Comparison of ENCODE assay signal across 1 cellular context in genomic region chr11:77589521-77590193, GRCh38.
TF ChIP-seq lines count a peak whose summit lies in the region.

Gene AQP11 (plus strand): TSS chr11:77589953. CDS start chr11:77589993, 40 bp downstream.

TF ChIP-seq in HepG2, 621 proteins besides CTCF, POLR2A, EP300 and RAD21 (continued from another document and continues in another):
- TF ChIP-seq KDM4B (CRISPR knock-in tag; IDR thresholded peaks at IDR 0.05) (peak; percentile 57; the same call in 1 of the 2 replicates), MXD1 (CRISPR knock-in tag; IDR thresholded peaks at IDR 0.05) (0 out of 2 replicates have a peak, but pooled peaks have one; percentile 45), FIP1L1 (IDR thresholded peaks at IDR 0.05; ENCODE audit: borderline replicate concordance, insufficient read depth, low read depth, low read length) (no peak; the same call in 1 of the 2 replicates), HOXA3 (CRISPR knock-in tag; IDR thresholded peaks at IDR 0.05) (peak; percentile 70), TOE1 (CRISPR knock-in tag; IDR thresholded peaks at IDR 0.05) (no peak), NFAT5 (CRISPR knock-in tag; IDR thresholded peaks at IDR 0.05) (no peak; the same call in none of the 2 replicates), ZNF589 (CRISPR knock-in tag; conservative IDR thresholded peaks at IDR 0.05) (no peak; the same call in 1 of the 2 replicates), ZNF784 (CRISPR knock-in tag; IDR thresholded peaks at IDR 0.05; ENCODE audit: borderline replicate concordance) (peak; percentile 89), RFX3 (CRISPR knock-in tag; IDR thresholded peaks at IDR 0.05) (no peak), HINFP (CRISPR knock-in tag; IDR thresholded peaks at IDR 0.05; ENCODE audit: low read depth) (0 out of 2 replicates have a peak, but pooled peaks have one; percentile 35), NFYB (CRISPR knock-in tag; IDR thresholded peaks at IDR 0.05) (no peak), ZNF24 (IDR thresholded peaks at IDR 0.05) (no peak), PHF5A (CRISPR knock-in tag; IDR thresholded peaks at IDR 0.05; ENCODE audit: low read depth, unreplicated experiment) (peak; percentile 42), HMG20A (CRISPR knock-in tag; IDR thresholded peaks at IDR 0.05; ENCODE audit: borderline replicate concordance) (0 out of 2 replicates have a peak, but pooled peaks have one; percentile 29), ZBTB44 (CRISPR knock-in tag; IDR thresholded peaks at IDR 0.05) (0 out of 2 replicates have a peak, but pooled peaks have one; percentile 33), ELF1 (CRISPR knock-in tag; IDR thresholded peaks at IDR 0.05) (no peak), NR2F6 (IDR thresholded peaks at IDR 0.05) (no peak), NR2F6 (CRISPR knock-in tag; IDR thresholded peaks at IDR 0.05) (no peak), LCORL (IDR thresholded peaks at IDR 0.05) (no peak), LCORL (CRISPR knock-in tag; IDR thresholded peaks at IDR 0.05) (peak; percentile 45; the same call in 1 of the 2 replicates), SNAI1 (CRISPR knock-in tag; IDR thresholded peaks at IDR 0.05; ENCODE audit: borderline replicate concordance) (peak; percentile 93), RNF2 (conservative IDR thresholded peaks at IDR 0.05; ENCODE audit: low read depth) (no peak; the same call in 1 of the 2 replicates), ZFP37 (CRISPR knock-in tag; IDR thresholded peaks at IDR 0.05; ENCODE audit: borderline replicate concordance) (no peak), ZNF383 (CRISPR knock-in tag; IDR thresholded peaks at IDR 0.05; ENCODE audit: borderline replicate concordance) (peak; percentile 70), ZNF280D (CRISPR knock-in tag; IDR thresholded peaks at IDR 0.05) (no peak), AGO2 (optimal IDR thresholded peaks at IDR 0.05; ENCODE audit: low read depth, low read length) (peak; percentile 87), ZNF678 (CRISPR knock-in tag; IDR thresholded peaks at IDR 0.05) (no peak), HNRNPL (IDR thresholded peaks at IDR 0.05; ENCODE audit: low read depth, low read length) (no peak; the same call in 1 of the 2 replicates), TCF7L2 (IDR thresholded peaks at IDR 0.05; ENCODE audit: low read depth, low read length) (no peak)
- TF ChIP-seq, protein P1, sequence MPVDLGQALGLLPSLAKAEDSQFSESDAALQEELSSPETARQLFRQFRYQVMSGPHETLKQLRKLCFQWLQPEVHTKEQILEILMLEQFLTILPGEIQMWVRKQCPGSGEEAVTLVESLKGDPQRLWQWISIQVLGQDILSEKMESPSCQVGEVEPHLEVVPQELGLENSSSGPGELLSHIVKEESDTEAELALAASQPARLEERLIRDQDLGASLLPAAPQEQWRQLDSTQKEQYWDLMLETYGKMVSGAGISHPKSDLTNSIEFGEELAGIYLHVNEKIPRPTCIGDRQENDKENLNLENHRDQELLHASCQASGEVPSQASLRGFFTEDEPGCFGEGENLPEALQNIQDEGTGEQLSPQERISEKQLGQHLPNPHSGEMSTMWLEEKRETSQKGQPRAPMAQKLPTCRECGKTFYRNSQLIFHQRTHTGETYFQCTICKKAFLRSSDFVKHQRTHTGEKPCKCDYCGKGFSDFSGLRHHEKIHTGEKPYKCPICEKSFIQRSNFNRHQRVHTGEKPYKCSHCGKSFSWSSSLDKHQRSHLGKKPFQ (CRISPR knock-in tag; IDR thresholded peaks at IDR 0.05; ENCODE audit: insufficient replicate concordance): peak; percentile 77
- TF ChIP-seq, protein P2, sequence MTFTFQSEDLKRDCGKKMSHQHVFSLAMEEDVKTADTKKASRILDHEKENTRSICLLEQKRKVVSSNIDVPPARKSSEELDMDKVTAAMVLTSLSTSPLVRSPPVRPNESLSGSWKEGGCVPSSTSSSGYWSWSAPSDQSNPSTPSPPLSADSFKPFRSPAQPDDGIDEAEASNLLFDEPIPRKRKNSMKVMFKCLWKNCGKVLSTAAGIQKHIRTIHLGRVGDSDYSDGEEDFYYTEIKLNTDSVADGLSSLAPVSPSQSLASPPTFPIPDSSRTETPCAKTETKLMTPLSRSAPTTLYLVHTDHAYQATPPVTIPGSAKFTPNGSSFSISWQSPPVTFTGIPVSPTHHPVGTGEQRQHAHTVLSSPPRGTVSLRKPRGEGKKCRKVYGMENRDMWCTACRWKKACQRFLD (CRISPR knock-in tag; IDR thresholded peaks at IDR 0.05; ENCODE audit: borderline replicate concordance): no peak
- TF ChIP-seq, protein P3, sequence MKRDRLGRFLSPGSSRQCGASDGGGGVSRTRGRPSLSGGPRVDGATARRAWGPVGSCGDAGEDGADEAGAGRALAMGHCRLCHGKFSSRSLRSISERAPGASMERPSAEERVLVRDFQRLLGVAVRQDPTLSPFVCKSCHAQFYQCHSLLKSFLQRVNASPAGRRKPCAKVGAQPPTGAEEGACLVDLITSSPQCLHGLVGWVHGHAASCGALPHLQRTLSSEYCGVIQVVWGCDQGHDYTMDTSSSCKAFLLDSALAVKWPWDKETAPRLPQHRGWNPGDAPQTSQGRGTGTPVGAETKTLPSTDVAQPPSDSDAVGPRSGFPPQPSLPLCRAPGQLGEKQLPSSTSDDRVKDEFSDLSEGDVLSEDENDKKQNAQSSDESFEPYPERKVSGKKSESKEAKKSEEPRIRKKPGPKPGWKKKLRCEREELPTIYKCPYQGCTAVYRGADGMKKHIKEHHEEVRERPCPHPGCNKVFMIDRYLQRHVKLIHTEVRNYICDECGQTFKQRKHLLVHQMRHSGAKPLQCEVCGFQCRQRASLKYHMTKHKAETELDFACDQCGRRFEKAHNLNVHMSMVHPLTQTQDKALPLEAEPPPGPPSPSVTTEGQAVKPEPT (CRISPR knock-in tag; IDR thresholded peaks at IDR 0.05; ENCODE audit: low read depth): no peak; the same call in 1 of the 2 replicates
- TF ChIP-seq, protein P4, sequence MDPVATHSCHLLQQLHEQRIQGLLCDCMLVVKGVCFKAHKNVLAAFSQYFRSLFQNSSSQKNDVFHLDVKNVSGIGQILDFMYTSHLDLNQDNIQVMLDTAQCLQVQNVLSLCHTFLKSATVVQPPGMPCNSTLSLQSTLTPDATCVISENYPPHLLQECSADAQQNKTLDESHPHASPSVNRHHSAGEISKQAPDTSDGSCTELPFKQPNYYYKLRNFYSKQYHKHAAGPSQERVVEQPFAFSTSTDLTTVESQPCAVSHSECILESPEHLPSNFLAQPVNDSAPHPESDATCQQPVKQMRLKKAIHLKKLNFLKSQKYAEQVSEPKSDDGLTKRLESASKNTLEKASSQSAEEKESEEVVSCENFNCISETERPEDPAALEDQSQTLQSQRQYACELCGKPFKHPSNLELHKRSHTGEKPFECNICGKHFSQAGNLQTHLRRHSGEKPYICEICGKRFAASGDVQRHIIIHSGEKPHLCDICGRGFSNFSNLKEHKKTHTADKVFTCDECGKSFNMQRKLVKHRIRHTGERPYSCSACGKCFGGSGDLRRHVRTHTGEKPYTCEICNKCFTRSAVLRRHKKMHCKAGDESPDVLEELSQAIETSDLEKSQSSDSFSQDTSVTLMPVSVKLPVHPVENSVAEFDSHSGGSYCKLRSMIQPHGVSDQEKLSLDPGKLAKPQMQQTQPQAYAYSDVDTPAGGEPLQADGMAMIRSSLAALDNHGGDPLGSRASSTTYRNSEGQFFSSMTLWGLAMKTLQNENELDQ (CRISPR knock-in tag; IDR thresholded peaks at IDR 0.05; ENCODE audit: borderline replicate concordance): no peak
- TF ChIP-seq, protein P5, sequence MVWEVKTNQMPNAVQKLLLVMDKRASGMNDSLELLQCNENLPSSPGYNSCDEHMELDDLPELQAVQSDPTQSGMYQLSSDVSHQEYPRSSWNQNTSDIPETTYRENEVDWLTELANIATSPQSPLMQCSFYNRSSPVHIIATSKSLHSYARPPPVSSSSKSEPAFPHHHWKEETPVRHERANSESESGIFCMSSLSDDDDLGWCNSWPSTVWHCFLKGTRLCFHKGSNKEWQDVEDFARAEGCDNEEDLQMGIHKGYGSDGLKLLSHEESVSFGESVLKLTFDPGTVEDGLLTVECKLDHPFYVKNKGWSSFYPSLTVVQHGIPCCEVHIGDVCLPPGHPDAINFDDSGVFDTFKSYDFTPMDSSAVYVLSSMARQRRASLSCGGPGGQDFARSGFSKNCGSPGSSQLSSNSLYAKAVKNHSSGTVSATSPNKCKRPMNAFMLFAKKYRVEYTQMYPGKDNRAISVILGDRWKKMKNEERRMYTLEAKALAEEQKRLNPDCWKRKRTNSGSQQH (CRISPR knock-in tag; IDR thresholded peaks at IDR 0.05; ENCODE audit: low read depth): peak; percentile 44; the same call in 1 of the 2 replicates
